In genomic region chr20:17531537-17532025, GRCh38 we compare ENCODE assay signal across 1 cellular context.
A peak's percentile ranks its signal among the peaks of the same experiment; 100 is the strongest.
TF ChIP-seq lines count a peak whose summit lies in the region.

No MANE protein-coding gene starts in this region.

TF ChIP-seq in HEK293, 187 proteins besides CTCF, POLR2A, EP300 and RAD21 (continued from another document and continues in another):
- TF ChIP-seq AEBP2 (tag by site-specific recombination; IDR thresholded peaks at IDR 0.05; ENCODE audit: borderline replicate concordance) (no peak), ZNF501 (tag by site-specific recombination; IDR thresholded peaks at IDR 0.05) (no peak), ZNF514 (tag by site-specific recombination; IDR thresholded peaks at IDR 0.05) (no peak), SP2 (tag by site-specific recombination; IDR thresholded peaks at IDR 0.05) (no peak), ZBTB48 (tag by site-specific recombination; IDR thresholded peaks at IDR 0.05) (0 out of 2 replicates have a peak, but pooled peaks have one; percentile 35), ZNF2 (tag by site-specific recombination; IDR thresholded peaks at IDR 0.05) (no peak), ZNF157 (tag by site-specific recombination; IDR thresholded peaks at IDR 0.05) (no peak), ZNF785 (tag by site-specific recombination; IDR thresholded peaks at IDR 0.05) (no peak), KLF17 (tag by site-specific recombination; IDR thresholded peaks at IDR 0.05) (no peak), BCL11A (tag by site-specific recombination; IDR thresholded peaks at IDR 0.05; ENCODE audit: low read depth) (no peak), WT1 (tag by site-specific recombination; IDR thresholded peaks at IDR 0.05) (no peak), SCRT2 (tag by site-specific recombination; IDR thresholded peaks at IDR 0.05) (peak; percentile 70), ZNF324 (tag by site-specific recombination; IDR thresholded peaks at IDR 0.05) (no peak), ZNF548 (tag by site-specific recombination; IDR thresholded peaks at IDR 0.05) (no peak), MZF1 (tag by site-specific recombination; IDR thresholded peaks at IDR 0.05; ENCODE audit: borderline replicate concordance) (no peak), INSM2 (tag by site-specific recombination; IDR thresholded peaks at IDR 0.05) (peak; percentile 85), ZNF155 (tag by site-specific recombination; IDR thresholded peaks at IDR 0.05) (no peak), ZFP41 (tag by site-specific recombination; IDR thresholded peaks at IDR 0.05; ENCODE audit: borderline replicate concordance) (no peak), ZNF837 (tag by site-specific recombination; IDR thresholded peaks at IDR 0.05) (no peak), ZBTB20 (tag by site-specific recombination; IDR thresholded peaks at IDR 0.05) (peak; percentile 13), SP7 (tag by site-specific recombination; IDR thresholded peaks at IDR 0.05) (0 out of 2 replicates have a peak, but pooled peaks have one; percentile 21), KLF8 (tag by site-specific recombination; IDR thresholded peaks at IDR 0.05) (no peak), ZNF791 (tag by site-specific recombination; IDR thresholded peaks at IDR 0.05) (no peak), ZNF266 (tag by site-specific recombination; IDR thresholded peaks at IDR 0.05; ENCODE audit: low read depth) (no peak), ZBTB8A (tag by site-specific recombination; IDR thresholded peaks at IDR 0.05) (no peak), ZNF140 (tag by site-specific recombination; IDR thresholded peaks at IDR 0.05) (no peak), ZNF366 (tag by site-specific recombination; conservative IDR thresholded peaks at IDR 0.05) (no peak), ZNF19 (tag by site-specific recombination; IDR thresholded peaks at IDR 0.05; ENCODE audit: low read depth) (no peak), PRDM1 (tag by site-specific recombination; IDR thresholded peaks at IDR 0.05) (no peak), ZNF274 (IDR thresholded peaks at IDR 0.05; ENCODE audit: low read length) (no peak), ZNF274 (tag by site-specific recombination; IDR thresholded peaks at IDR 0.05; ENCODE audit: borderline replicate concordance) (no peak), ZNF16 (tag by site-specific recombination; IDR thresholded peaks at IDR 0.05; ENCODE audit: low read depth) (no peak), PRDM2 (tag by site-specific recombination; IDR thresholded peaks at IDR 0.05; ENCODE audit: borderline replicate concordance) (no peak), ZNF184 (tag by site-specific recombination; IDR thresholded peaks at IDR 0.05) (no peak), ZNF23 (tag by site-specific recombination; IDR thresholded peaks at IDR 0.05; ENCODE audit: borderline replicate concordance) (no peak)
- TF ChIP-seq, protein P1, sequence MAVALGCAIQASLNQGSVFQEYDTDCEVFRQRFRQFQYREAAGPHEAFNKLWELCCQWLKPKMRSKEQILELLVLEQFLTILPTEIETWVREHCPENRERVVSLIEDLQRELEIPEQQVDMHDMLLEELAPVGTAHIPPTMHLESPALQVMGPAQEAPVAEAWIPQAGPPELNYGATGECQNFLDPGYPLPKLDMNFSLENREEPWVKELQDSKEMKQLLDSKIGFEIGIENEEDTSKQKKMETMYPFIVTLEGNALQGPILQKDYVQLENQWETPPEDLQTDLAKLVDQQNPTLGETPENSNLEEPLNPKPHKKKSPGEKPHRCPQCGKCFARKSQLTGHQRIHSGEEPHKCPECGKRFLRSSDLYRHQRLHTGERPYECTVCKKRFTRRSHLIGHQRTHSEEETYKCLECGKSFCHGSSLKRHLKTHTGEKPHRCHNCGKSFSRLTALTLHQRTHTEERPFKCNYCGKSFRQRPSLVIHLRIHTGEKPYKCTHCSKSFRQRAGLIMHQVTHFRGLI (tag by site-specific recombination; IDR thresholded peaks at IDR 0.05), result no peak
- TF ChIP-seq, protein P2, sequence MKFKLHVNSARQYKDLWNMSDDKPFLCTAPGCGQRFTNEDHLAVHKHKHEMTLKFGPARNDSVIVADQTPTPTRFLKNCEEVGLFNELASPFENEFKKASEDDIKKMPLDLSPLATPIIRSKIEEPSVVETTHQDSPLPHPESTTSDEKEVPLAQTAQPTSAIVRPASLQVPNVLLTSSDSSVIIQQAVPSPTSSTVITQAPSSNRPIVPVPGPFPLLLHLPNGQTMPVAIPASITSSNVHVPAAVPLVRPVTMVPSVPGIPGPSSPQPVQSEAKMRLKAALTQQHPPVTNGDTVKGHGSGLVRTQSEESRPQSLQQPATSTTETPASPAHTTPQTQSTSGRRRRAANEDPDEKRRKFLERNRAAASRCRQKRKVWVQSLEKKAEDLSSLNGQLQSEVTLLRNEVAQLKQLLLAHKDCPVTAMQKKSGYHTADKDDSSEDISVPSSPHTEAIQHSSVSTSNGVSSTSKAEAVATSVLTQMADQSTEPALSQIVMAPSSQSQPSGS (tag by site-specific recombination; IDR thresholded peaks at IDR 0.05; ENCODE audit: low read depth), result no peak
- TF ChIP-seq, protein P3, sequence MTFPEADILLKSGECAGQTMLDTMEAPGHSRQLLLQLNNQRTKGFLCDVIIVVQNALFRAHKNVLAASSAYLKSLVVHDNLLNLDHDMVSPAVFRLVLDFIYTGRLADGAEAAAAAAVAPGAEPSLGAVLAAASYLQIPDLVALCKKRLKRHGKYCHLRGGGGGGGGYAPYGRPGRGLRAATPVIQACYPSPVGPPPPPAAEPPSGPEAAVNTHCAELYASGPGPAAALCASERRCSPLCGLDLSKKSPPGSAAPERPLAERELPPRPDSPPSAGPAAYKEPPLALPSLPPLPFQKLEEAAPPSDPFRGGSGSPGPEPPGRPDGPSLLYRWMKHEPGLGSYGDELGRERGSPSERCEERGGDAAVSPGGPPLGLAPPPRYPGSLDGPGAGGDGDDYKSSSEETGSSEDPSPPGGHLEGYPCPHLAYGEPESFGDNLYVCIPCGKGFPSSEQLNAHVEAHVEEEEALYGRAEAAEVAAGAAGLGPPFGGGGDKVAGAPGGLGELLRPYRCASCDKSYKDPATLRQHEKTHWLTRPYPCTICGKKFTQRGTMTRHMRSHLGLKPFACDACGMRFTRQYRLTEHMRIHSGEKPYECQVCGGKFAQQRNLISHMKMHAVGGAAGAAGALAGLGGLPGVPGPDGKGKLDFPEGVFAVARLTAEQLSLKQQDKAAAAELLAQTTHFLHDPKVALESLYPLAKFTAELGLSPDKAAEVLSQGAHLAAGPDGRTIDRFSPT (tag by site-specific recombination; IDR thresholded peaks at IDR 0.05), result no peak
- TF ChIP-seq, protein P4, sequence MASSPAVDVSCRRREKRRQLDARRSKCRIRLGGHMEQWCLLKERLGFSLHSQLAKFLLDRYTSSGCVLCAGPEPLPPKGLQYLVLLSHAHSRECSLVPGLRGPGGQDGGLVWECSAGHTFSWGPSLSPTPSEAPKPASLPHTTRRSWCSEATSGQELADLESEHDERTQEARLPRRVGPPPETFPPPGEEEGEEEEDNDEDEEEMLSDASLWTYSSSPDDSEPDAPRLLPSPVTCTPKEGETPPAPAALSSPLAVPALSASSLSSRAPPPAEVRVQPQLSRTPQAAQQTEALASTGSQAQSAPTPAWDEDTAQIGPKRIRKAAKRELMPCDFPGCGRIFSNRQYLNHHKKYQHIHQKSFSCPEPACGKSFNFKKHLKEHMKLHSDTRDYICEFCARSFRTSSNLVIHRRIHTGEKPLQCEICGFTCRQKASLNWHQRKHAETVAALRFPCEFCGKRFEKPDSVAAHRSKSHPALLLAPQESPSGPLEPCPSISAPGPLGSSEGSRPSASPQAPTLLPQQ (tag by site-specific recombination; IDR thresholded peaks at IDR 0.05), result 0 out of 2 replicates have a peak, but pooled peaks have one; percentile 7
- TF ChIP-seq, protein P5, sequence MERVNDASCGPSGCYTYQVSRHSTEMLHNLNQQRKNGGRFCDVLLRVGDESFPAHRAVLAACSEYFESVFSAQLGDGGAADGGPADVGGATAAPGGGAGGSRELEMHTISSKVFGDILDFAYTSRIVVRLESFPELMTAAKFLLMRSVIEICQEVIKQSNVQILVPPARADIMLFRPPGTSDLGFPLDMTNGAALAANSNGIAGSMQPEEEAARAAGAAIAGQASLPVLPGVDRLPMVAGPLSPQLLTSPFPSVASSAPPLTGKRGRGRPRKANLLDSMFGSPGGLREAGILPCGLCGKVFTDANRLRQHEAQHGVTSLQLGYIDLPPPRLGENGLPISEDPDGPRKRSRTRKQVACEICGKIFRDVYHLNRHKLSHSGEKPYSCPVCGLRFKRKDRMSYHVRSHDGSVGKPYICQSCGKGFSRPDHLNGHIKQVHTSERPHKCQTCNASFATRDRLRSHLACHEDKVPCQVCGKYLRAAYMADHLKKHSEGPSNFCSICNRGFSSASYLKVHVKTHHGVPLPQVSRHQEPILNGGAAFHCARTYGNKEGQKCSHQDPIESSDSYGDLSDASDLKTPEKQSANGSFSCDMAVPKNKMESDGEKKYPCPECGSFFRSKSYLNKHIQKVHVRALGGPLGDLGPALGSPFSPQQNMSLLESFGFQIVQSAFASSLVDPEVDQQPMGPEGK (tag by site-specific recombination; IDR thresholded peaks at IDR 0.05), result no peak
- TF ChIP-seq, protein P6, sequence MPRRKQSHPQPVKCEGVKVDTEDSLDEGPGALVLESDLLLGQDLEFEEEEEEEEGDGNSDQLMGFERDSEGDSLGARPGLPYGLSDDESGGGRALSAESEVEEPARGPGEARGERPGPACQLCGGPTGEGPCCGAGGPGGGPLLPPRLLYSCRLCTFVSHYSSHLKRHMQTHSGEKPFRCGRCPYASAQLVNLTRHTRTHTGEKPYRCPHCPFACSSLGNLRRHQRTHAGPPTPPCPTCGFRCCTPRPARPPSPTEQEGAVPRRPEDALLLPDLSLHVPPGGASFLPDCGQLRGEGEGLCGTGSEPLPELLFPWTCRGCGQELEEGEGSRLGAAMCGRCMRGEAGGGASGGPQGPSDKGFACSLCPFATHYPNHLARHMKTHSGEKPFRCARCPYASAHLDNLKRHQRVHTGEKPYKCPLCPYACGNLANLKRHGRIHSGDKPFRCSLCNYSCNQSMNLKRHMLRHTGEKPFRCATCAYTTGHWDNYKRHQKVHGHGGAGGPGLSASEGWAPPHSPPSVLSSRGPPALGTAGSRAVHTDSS (tag by site-specific recombination; IDR thresholded peaks at IDR 0.05), result no peak
